Comparison of ENCODE assay signal across 1 cellular context in genomic region chr6:153135681-153136080, GRCh38.
TF ChIP-seq lines count a peak whose summit lies in the region.

No MANE protein-coding gene starts in this region.

TF ChIP-seq in H1, 55 proteins besides CTCF, POLR2A, EP300 and RAD21:
- TF ChIP-seq SIRT6 (IDR thresholded peaks at IDR 0.05; ENCODE audit: low read length) (no peak), CBX5 (IDR thresholded peaks at IDR 0.05; ENCODE audit: low read depth, low read length) (no peak), CBX8 (IDR thresholded peaks at IDR 0.05; ENCODE audit: borderline replicate concordance, low read depth, low read length) (no peak), CHD2 (IDR thresholded peaks at IDR 0.05; ENCODE audit: low read length) (no peak), SAP30 (IDR thresholded peaks at IDR 0.05; ENCODE audit: insufficient read depth, insufficient replicate concordance, low read length) (no peak), RNF2 (IDR thresholded peaks at IDR 0.05; ENCODE audit: borderline replicate concordance, low read depth, low read length, missing control alignments, poor library complexity, severe bottlenecking) (no peak), SIN3A (conservative IDR thresholded peaks at IDR 0.05 in 1 of 2, IDR thresholded peaks at IDR 0.05 in 1 of 2; ENCODE audit: low read depth in 1 of 2, low read length in 2 of 2) (no peak), BACH1 (IDR thresholded peaks at IDR 0.05; ENCODE audit: low read length) (no peak), KDM4A (IDR thresholded peaks at IDR 0.05; ENCODE audit: low read depth, low read length, severe bottlenecking) (no peak), RXRA (IDR thresholded peaks at IDR 0.05; ENCODE audit: insufficient read depth, low read depth, low read length) (no peak), MAX (IDR thresholded peaks at IDR 0.05) (no peak), JUN (IDR thresholded peaks at IDR 0.05; ENCODE audit: low read depth, low read length) (no peak), CREB1 (IDR thresholded peaks at IDR 0.05) (no peak), SIX5 (IDR thresholded peaks at IDR 0.05; ENCODE audit: low read depth, low read length) (no peak)
- TF ChIP-seq, protein P1, sequence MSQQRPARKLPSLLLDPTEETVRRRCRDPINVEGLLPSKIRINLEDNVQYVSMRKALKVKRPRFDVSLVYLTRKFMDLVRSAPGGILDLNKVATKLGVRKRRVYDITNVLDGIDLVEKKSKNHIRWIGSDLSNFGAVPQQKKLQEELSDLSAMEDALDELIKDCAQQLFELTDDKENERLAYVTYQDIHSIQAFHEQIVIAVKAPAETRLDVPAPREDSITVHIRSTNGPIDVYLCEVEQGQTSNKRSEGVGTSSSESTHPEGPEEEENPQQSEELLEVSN (IDR thresholded peaks at IDR 0.05) = no peak
